ENCODE assay signal across 1 cellular context in genomic region chr10:119333146-119333792, GRCh38.
TF ChIP-seq lines count a peak whose summit lies in the region.

No MANE protein-coding gene starts in this region.

TF ChIP-seq in GM23338, 12 proteins besides CTCF, POLR2A, EP300 and RAD21 (continued from another document):
- no peak for TF ChIP-seq ZNF462 (CRISPR knock-in tag; IDR thresholded peaks at IDR 0.05)
